Comparison of ENCODE assay signal across 17 cellular contexts in genomic region chr19:5023128-5023571, GRCh38. TPM values are rescaled to one million over a fixed set of nuclear protein-coding genes. Genes with fewer than 3 reads are reported as not detected.
DNase-seq lines count a peak whose midpoint lies in the region; ATAC-seq lines count a peak whose summit lies in the region.
"Had no signal": no experiment of that assay in that cellular context is flagged by ENCODE, and none has a peak within 500 bp of the region (broad histone marks: within the 10 kb centered on the region; RNA-seq: fewer than 3 reads in every experiment).

No MANE protein-coding gene starts in this region.

- POLR2A ChIA-PET in CD4-positive, alpha-beta memory T cell (lab: Charles Lee; ENCODE audit: partially characterized antibody), result no interaction called here

- H3K36me3 ChIP-seq in stomach smooth muscle (ENCODE audit: control insufficient read depth in 2 of 2, insufficient read depth in 2 of 2, low read length in 2 of 2), result peaks cover 5 to 7% of the 10 kb centered on the region in 2 donors
- H3K36me3 ChIP-seq in CD4-positive, alpha-beta memory T cell (ENCODE audit: insufficient read depth, low read length), result peaks cover 8% of the 10 kb centered on the region
- H3K36me3 ChIP-seq: pancreas had no signal

- no peaks in the 10 kb centered on the region for H3K9me3 ChIP-seq in stomach smooth muscle (ENCODE audit: control insufficient read depth in 2 of 2, low read length in 2 of 2)
- no peaks in the 10 kb centered on the region for H3K9me3 ChIP-seq in CD4-positive, alpha-beta memory T cell (ENCODE audit: control insufficient read depth in 1 of 2, low read length in 2 of 2)
- H3K9me3 ChIP-seq: mucosa of descending colon, pancreas had no signal

- no peaks in the 10 kb centered on the region for H3K27me3 ChIP-seq in stomach smooth muscle (ENCODE audit: control insufficient read depth in 1 of 2, insufficient read depth in 2 of 2, low read length in 2 of 2)
- no peaks in the 10 kb centered on the region for H3K27me3 ChIP-seq in CD4-positive, alpha-beta memory T cell (ENCODE audit: insufficient read depth, low read length)
- H3K27me3 ChIP-seq: pancreas had no signal

- peak overlapping the region; percentile 52 for H3K27ac Mint-ChIP-seq in T-helper 1 cell treated with Interleukin-12 subunit alpha and Interleukin-12 subunit beta and Interleukin-4 antibody, amounts not matched to agents 30 μg/mL and 1 μg/mL, for 36 hours
- peak overlapping the region in 2 of 7 donors; percentile 60 to 68 for H3K27ac Mint-ChIP-seq in CD4-positive, alpha-beta memory T cell
- H3K27ac Mint-ChIP-seq: activated naive CD4-positive, alpha-beta T cell treated with anti-CD3 and anti-CD28 coated beads, Interleukin-2, amount 50 U/mL, for 24 hours; CD4-positive, alpha-beta T cell had no signal

- H3K27ac ChIP-seq in stomach smooth muscle (ENCODE audit: low read length), result peak overlapping the region; percentile 55
- H3K27ac ChIP-seq in CD4-positive, alpha-beta memory T cell (ENCODE audit: low read depth, low read length), result no peak overlapping the region
- H3K27ac ChIP-seq: pancreas had no signal

- ATAC-seq in left colon, result peak; percentile 9
- ATAC-seq in HG03108 (IDR thresholded peaks at IDR 0.05; ENCODE audit: unreplicated experiment), result no peak
- no peak for ATAC-seq in GM21447 (IDR thresholded peaks at IDR 0.05; ENCODE audit: unreplicated experiment)
- ATAC-seq: mucosa of descending colon had no signal

- H3K9ac ChIP-seq in stomach smooth muscle (ENCODE audit: low read length in 2 of 2), result no peak overlapping the region

- no peaks in the 10 kb centered on the region for H3K9me3 Mint-ChIP-seq in T-helper 1 cell treated with Interleukin-12 subunit alpha and Interleukin-12 subunit beta and Interleukin-4 antibody, amounts not matched to agents 30 μg/mL and 1 μg/mL, for 36 hours
- no peaks in the 10 kb centered on the region for H3K9me3 Mint-ChIP-seq in CD4-positive, alpha-beta memory T cell
- H3K9me3 Mint-ChIP-seq: activated naive CD4-positive, alpha-beta T cell treated with anti-CD3 and anti-CD28 coated beads, Interleukin-2, amount 50 U/mL, for 24 hours; CD4-positive, alpha-beta T cell had no signal

- CTCF ChIA-PET in CD4-positive, alpha-beta memory T cell (lab: Charles Lee; ENCODE audit: partially characterized antibody), result no interaction called here

- no peak overlapping the region for H3K4me3 ChIP-seq in stomach smooth muscle (ENCODE audit: low read length in 2 of 2)
- H3K4me3 ChIP-seq in CD4-positive, alpha-beta memory T cell (ENCODE audit: low read length in 2 of 2), result no peak overlapping the region
- H3K4me3 ChIP-seq: mucosa of descending colon, pancreas had no signal

- H3K4me1 Mint-ChIP-seq in T-helper 1 cell treated with Interleukin-12 subunit alpha and Interleukin-12 subunit beta and Interleukin-4 antibody, amounts not matched to agents 30 μg/mL and 1 μg/mL, for 36 hours (ENCODE audit: low read depth), result peaks cover 2% of the 10 kb centered on the region
- peaks cover 1 to 15% (median 5%) of the 10 kb centered on the region in 4 donors for H3K4me1 Mint-ChIP-seq in CD4-positive, alpha-beta memory T cell

- H3K4me3 Mint-ChIP-seq in T-helper 1 cell treated with Interleukin-12 subunit alpha and Interleukin-12 subunit beta and Interleukin-4 antibody, amounts not matched to agents 30 μg/mL and 1 μg/mL, for 36 hours, result no peak overlapping the region
- no peak overlapping the region for H3K4me3 Mint-ChIP-seq in CD4-positive, alpha-beta memory T cell
- H3K4me3 Mint-ChIP-seq: activated naive CD4-positive, alpha-beta T cell treated with anti-CD3 and anti-CD28 coated beads, Interleukin-2, amount 50 U/mL, for 24 hours; CD4-positive, alpha-beta T cell had no signal

- DNase-seq in T-helper 1 cell (no peak), cerebellar nuclear complex (lab: John Stamatoyannopoulos, UW) (peak; percentile 77 to 83), left colon (peak in 1 of 2 donors; percentile 48)
- no peak for DNase-seq in CD4-positive, alpha-beta memory T cell
- DNase-seq: activated CD4-positive, CD25-positive, alpha-beta regulatory T cell treated with anti-CD3 and anti-CD28 coated beads, Interleukin-2, amount 50 U/mL, for 72 hours; activated CD8-positive, alpha-beta memory T cell treated with anti-CD3 and anti-CD28 coated beads, Interleukin-2, amount 50 U/mL, for 48 hours; CD4-positive, alpha-beta T cell; central memory CD4-positive, alpha-beta T cell; mucosa of descending colon; NCI-H187 treated with DMSO at 0.1 percent for 48 hours; NCI-H69; pancreas had no signal

- intact Hi-C loops in left colon (cut with DNase I, micrococcal nuclease), result no loop called here
- intact Hi-C loops in CD4-positive, alpha-beta memory T cell (cut with micrococcal nuclease), result no loop called here

- no peaks in the 10 kb centered on the region for H3K27me3 Mint-ChIP-seq in T-helper 1 cell treated with Interleukin-12 subunit alpha and Interleukin-12 subunit beta and Interleukin-4 antibody, amounts not matched to agents 30 μg/mL and 1 μg/mL, for 36 hours (ENCODE audit: low read depth)
- no peaks in the 10 kb centered on the region for H3K27me3 Mint-ChIP-seq in CD4-positive, alpha-beta memory T cell
- H3K27me3 Mint-ChIP-seq: activated naive CD4-positive, alpha-beta T cell treated with anti-CD3 and anti-CD28 coated beads, Interleukin-2, amount 50 U/mL, for 24 hours; CD4-positive, alpha-beta T cell had no signal

- peaks cover 6% of the 10 kb centered on the region for H3K36me3 Mint-ChIP-seq in T-helper 1 cell treated with Interleukin-12 subunit alpha and Interleukin-12 subunit beta and Interleukin-4 antibody, amounts not matched to agents 30 μg/mL and 1 μg/mL, for 36 hours (ENCODE audit: low read depth)
- peaks cover 0 to 2% of the 10 kb centered on the region in 2 donors for H3K36me3 Mint-ChIP-seq in CD4-positive, alpha-beta memory T cell
- H3K36me3 Mint-ChIP-seq: activated naive CD4-positive, alpha-beta T cell treated with anti-CD3 and anti-CD28 coated beads, Interleukin-2, amount 50 U/mL, for 24 hours had no signal

- peaks cover 28% of the 10 kb centered on the region for H3K4me1 ChIP-seq in stomach smooth muscle (ENCODE audit: control insufficient read depth, insufficient read depth, low read length)
- no peaks in the 10 kb centered on the region for H3K4me1 ChIP-seq in CD4-positive, alpha-beta memory T cell (ENCODE audit: insufficient read depth, low read length)
- H3K4me1 ChIP-seq: pancreas had no signal

RNA-seq across cellular contexts. Expression of gene KDM4B, which starts 54.2 kb away (rescaled TPM):
- total RNA-seq in left colon, result 10 to 100 TPM; 43.9 to 46.2 TPM
- 10 to 100 TPM; 47.9 to 50.4 TPM for total RNA-seq in CD4-positive, alpha-beta memory T cell
- 10 to 100 TPM in 1 of 2 donors, 1 to 10 TPM in 1; 3.2 to 11.9 TPM for polyA plus RNA-seq in CD4-positive, alpha-beta memory T cell

Comparison
In these comparisons a context has a peak if more than half of its experiments do, and no peak if none do; other contexts are left out.
1. DNase-seq: peak in cerebellar nuclear complex (2 of 2); none in T-helper 1 cell (0 of 5) and CD4-positive, alpha-beta memory T cell (0 of 5).